Comparison of ENCODE assay signal across 15 cellular contexts in genomic region chr1:29984544-29985375, GRCh38.
DNase-seq lines count a peak whose midpoint lies in the region; ATAC-seq and TF ChIP-seq lines count a peak whose summit lies in the region.
"Had no signal": no experiment of that assay in that cellular context is flagged by ENCODE, and none has a peak within 500 bp of the region (broad histone marks: within the 10 kb centered on the region; RNA-seq: fewer than 3 reads in every experiment).

No MANE protein-coding gene starts in this region.

- no peaks in the 10 kb centered on the region for H3K4me1 Mint-ChIP-seq in activated CD8-positive, alpha-beta memory T cell treated with anti-CD3 and anti-CD28 coated beads, Interleukin-2, amount 10 ng/mL, durations not matched to agents 7 days and 5 days
- peaks cover 12% of the 10 kb centered on the region for H3K4me1 Mint-ChIP-seq in type B pancreatic cell (ENCODE audit: unreplicated experiment)
- H3K4me1 Mint-ChIP-seq: naive B cell had no signal

- DNase-seq in activated CD8-positive, alpha-beta memory T cell treated with anti-CD3 and anti-CD28 coated beads, Interleukin-2, amount 10 ng/mL, durations not matched to agents 7 days and 5 days = peak; percentile 15
- no peak for DNase-seq in activated CD8-positive, alpha-beta memory T cell treated with anti-CD3 and anti-CD28 coated beads, Interleukin-2, amount 50 U/mL, for 4 hours
- peak; percentile 41 for DNase-seq in astrocyte of the hippocampus (ENCODE audit: low read depth, low spot score)
- no peak for DNase-seq in left lobe of liver (ENCODE audit: low spot score)
- DNase-seq in type B pancreatic cell (ENCODE audit: extremely low spot score, unreplicated experiment) = peak; percentile 43
- DNase-seq in AML-193 (lab: John Stamatoyannopoulos, UW) = no peak
- no peak for DNase-seq in NCI-H1436 treated with DMSO at 0.1 percent for 48 hours (lab: John Stamatoyannopoulos, UW)
- DNase-seq: cerebellar nuclear complex, DMS 273 treated with DMSO at 0.1 percent for 48 hours, naive B cell, NCI-H524 treated with DMSO at 0.1 percent for 48 hours, SHP77, spleen had no signal

- H3K27me3 Mint-ChIP-seq in activated CD8-positive, alpha-beta memory T cell treated with anti-CD3 and anti-CD28 coated beads, Interleukin-2, amount 10 ng/mL, durations not matched to agents 7 days and 5 days = no peaks in the 10 kb centered on the region
- H3K27me3 Mint-ChIP-seq in type B pancreatic cell = no peaks in the 10 kb centered on the region

- H3K9me3 Mint-ChIP-seq in activated CD8-positive, alpha-beta memory T cell treated with anti-CD3 and anti-CD28 coated beads, Interleukin-2, amount 10 ng/mL, durations not matched to agents 7 days and 5 days (ENCODE audit: low read depth) = no peaks in the 10 kb centered on the region
- no peaks in the 10 kb centered on the region for H3K9me3 Mint-ChIP-seq in type B pancreatic cell

- ATAC-seq in activated CD8-positive, alpha-beta memory T cell treated with anti-CD3 and anti-CD28 coated beads, Interleukin-2, amount 10 ng/mL, durations not matched to agents 7 days and 5 days = no peak
- peak; percentile 82 for ATAC-seq in left lobe of liver
- no peak for ATAC-seq in HG02642 (IDR thresholded peaks at IDR 0.05; ENCODE audit: poor library complexity, unreplicated experiment)

- TF ChIP-seq CTCF in type B pancreatic cell (conservative IDR thresholded peaks at IDR 0.05) = no peak

- H3K4me3 Mint-ChIP-seq in activated CD8-positive, alpha-beta memory T cell treated with anti-CD3 and anti-CD28 coated beads, Interleukin-2, amount 10 ng/mL, durations not matched to agents 7 days and 5 days = no peak overlapping the region
- H3K4me3 Mint-ChIP-seq in type B pancreatic cell = no peak overlapping the region
- H3K4me3 Mint-ChIP-seq: activated naive CD8-positive, alpha-beta T cell; naive B cell had no signal

- H3K36me3 Mint-ChIP-seq in activated CD8-positive, alpha-beta memory T cell treated with anti-CD3 and anti-CD28 coated beads, Interleukin-2, amount 10 ng/mL, durations not matched to agents 7 days and 5 days = no peaks in the 10 kb centered on the region
- no peaks in the 10 kb centered on the region for H3K36me3 Mint-ChIP-seq in type B pancreatic cell
- H3K36me3 Mint-ChIP-seq: activated naive CD8-positive, alpha-beta T cell had no signal

- no peak overlapping the region for H3K27ac Mint-ChIP-seq in activated CD8-positive, alpha-beta memory T cell treated with anti-CD3 and anti-CD28 coated beads, Interleukin-2, amount 10 ng/mL, durations not matched to agents 7 days and 5 days
- H3K27ac Mint-ChIP-seq in type B pancreatic cell = peak overlapping the region; percentile 79
- H3K27ac Mint-ChIP-seq: activated naive CD8-positive, alpha-beta T cell; naive B cell had no signal

- CTCF ChIA-PET in activated CD8-positive, alpha-beta memory T cell treated with anti-CD3 and anti-CD28 coated beads, Interleukin-2, amount 10 ng/mL, durations not matched to agents 7 days and 5 days (lab: Charles Lee) = no interaction called here

Comparison
In these comparisons a context has a peak if more than half of its experiments do, and no peak if none do; other contexts are left out.
1. DNase-seq: peak in activated CD8-positive, alpha-beta memory T cell treated with anti-CD3 and anti-CD28 coated beads, Interleukin-2, amount 10 ng/mL, durations not matched to agents 7 days and 5 days (single experiment), astrocyte of the hippocampus (single experiment) and type B pancreatic cell (single experiment); none in activated CD8-positive, alpha-beta memory T cell treated with anti-CD3 and anti-CD28 coated beads, Interleukin-2, amount 50 U/mL, for 4 hours (single experiment), left lobe of liver (single experiment), AML-193 (0 of 2) and NCI-H1436 treated with DMSO at 0.1 percent for 48 hours (single experiment).